Comparison of ENCODE assay signal across 8 cellular contexts in the genomic region with DNA sequence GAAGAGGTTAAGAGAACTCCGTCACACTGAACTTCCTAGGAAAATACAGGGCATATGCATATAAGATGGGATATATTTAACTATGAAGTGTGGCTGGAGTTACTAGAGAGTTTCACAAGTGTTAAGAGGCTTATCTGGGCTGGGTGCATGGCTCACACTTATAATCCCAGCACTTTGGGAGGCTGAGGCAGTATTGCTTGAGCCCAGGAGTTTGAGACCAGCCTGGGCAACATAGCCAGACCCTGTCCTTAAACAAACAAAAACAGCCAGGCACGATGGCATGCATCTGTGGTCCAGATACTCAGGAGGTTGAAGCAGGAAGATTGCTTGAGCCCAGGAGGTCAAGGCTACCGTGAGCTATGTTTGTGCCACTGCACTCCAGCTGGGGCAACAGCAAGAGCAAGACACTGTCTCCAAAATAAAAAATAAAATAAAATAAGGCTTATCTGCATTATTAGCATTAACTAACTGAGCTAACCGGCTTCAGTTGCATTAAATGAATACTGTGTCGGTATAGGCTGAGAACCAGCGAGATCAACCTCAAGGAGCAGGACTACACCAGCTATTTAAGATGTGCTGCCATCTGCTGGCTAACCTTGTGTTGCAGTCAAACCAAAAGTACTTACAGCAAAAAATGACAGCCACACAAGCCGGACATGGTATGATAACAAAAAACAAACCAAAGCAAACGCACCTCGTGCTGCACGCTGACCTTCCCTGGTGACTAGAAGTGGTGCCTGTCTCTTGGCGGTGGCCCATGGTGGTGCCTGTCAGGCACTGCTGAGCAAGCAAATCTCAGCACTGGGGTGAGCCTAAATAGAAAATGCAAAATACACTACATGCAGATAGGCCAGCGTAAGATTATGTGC. TPM values are rescaled to one million over a fixed set of nuclear protein-coding genes. Genes with fewer than 3 reads are reported as not detected.
DNase-seq lines count a peak whose midpoint lies in the region; ATAC-seq and TF ChIP-seq lines count a peak whose summit lies in the region.

No MANE protein-coding gene starts in this region.

- peak; percentile 64 to 92 (median 84) for TF ChIP-seq CTCF in dorsolateral prefrontal cortex (IDR thresholded peaks at IDR 0.05 in 54 of 56, conservative IDR thresholded peaks at IDR 0.05 in 2 of 56; ENCODE audit: low read depth in 1 of 56, partially characterized antibody in 56 of 56)

- peak overlapping the region in 45 of 59 donors; percentile 13 to 71 (median 46) for H3K27ac ChIP-seq in dorsolateral prefrontal cortex

- DNase-seq in DMS 273 treated with DMSO at 0.1 percent for 48 hours (lab: John Stamatoyannopoulos, UW) (peak; percentile 62), NCI-H69 (lab: John Stamatoyannopoulos, UW) (peak; percentile 90), dorsolateral prefrontal cortex (peak; percentile 47 to 88 (median 72)), lung microvascular endothelial cell (ENCODE audit: low read depth in 2 of 2) (peak; percentile 80 to 89)
- DNase-seq in activated CD4-positive, alpha-beta T cell treated with anti-CD3 and anti-CD28 coated beads, Interleukin-2, amount 50 U/mL, for 24 hours (ENCODE audit: low read depth in 1 of 2, low spot score in 1 of 2), result peak; percentile 43 to 63
- peak; percentile 50 for DNase-seq in stimulated activated CD8-positive, alpha-beta memory T cell treated with anti-CD3 and anti-CD28 coated beads, Interleukin-12 subunit alpha, Interleukin-12 subunit beta, amount 100 ng/mL, for 1 hour (ENCODE audit: low read depth)

- ATAC-seq in HG02981 (IDR thresholded peaks at IDR 0.05; ENCODE audit: unreplicated experiment) (peak; percentile 48), GM19455 (IDR thresholded peaks at IDR 0.05; ENCODE audit: unreplicated experiment) (no peak)

- intact Hi-C loops in dorsolateral prefrontal cortex (cut with DNase I), result loop anchor here (5.0 kb wide), 3 partner anchors 71 to 154 kb away; partner anchors contain the start of gene DSTYK (in 1 of the 2)

- peak overlapping the region in 32 of 59 donors; percentile 1 to 52 (median 23) for H3K4me3 ChIP-seq in dorsolateral prefrontal cortex

- no peaks in the 10 kb centered on the region for H3K27me3 ChIP-seq in dorsolateral prefrontal cortex

RNA-seq across cellular contexts. Expression of gene RBBP5, which starts 19.7 kb away (rescaled TPM):
- total RNA-seq in dorsolateral prefrontal cortex (10 to 100 TPM; 14.3 to 46.6 (median 24.8) TPM), lung microvascular endothelial cell (10.9 and 16.3 TPM in 2 replicates)

RNA-seq across cellular contexts. Expression of gene TMEM81, which starts 57.2 kb away (rescaled TPM):
- total RNA-seq in dorsolateral prefrontal cortex (10 to 100 TPM in 39 of 120 experiments, 1 to 10 TPM in 81; 4.7 to 14.8 (median 8.4) TPM), lung microvascular endothelial cell (0.87 and 2.0 TPM in 2 replicates)
